ENCODE assay signal across 8 cellular contexts in the genomic region with DNA sequence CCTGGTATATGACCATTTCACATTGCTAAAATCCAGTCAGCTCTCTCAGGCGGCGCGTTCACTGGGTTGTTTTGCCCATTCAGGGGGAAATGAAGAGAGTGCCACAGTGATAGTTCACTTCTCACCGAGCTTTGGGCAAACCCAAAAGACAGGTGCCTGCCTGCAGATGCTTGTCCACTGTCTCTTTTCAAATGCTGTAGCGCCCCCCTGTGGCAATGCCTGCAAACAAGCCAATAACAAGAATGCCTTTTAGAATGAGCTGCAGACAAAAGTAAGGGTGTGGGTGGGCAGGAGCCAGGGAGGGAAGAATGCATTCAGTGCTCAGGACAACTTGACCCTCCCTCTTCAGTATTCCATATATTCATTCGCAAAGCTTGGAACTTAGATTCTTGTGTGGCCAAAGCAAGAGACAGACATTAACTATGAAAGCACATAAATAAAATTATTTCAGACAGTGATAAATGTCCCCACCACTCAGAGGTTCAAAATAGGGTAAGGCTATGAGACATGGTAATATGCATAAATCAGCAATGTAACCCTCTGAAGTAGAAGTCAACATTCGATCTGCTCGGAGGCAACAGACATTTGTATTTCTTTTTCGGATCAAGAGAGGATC.
DNase-seq lines count a peak whose midpoint lies in the region; ATAC-seq and TF ChIP-seq lines count a peak whose summit lies in the region.

No MANE protein-coding gene starts in this region.

- no peak overlapping the region for H3K27ac Mint-ChIP-seq in activated T-helper 17 cell treated with anti-CD3 and anti-CD28 coated beads, Interleukin-2, amount 50 U/mL, for 72 hours

- CTCF ChIA-PET in OCI-LY7 (lab: Charles Lee; ENCODE audit: unreplicated experiment) = interaction anchor here (1.5 kb wide), 1 partner anchor 19 kb away, joined by 3 read pairs; no protein-coding TSS in a partner anchor

- no peak overlapping the region for H3K27ac ChIP-seq in OCI-LY7 (ENCODE audit: low read depth, low read length, poor library complexity, severe bottlenecking)

- no peaks in the 10 kb centered on the region; the same call in 1 of the 2 replicates for H3K36me3 ChIP-seq in OCI-LY7 (ENCODE audit: insufficient read depth, low read length)

- no peaks in the 10 kb centered on the region for H3K9me2 ChIP-seq in OCI-LY7 (ENCODE audit: insufficient read depth, low read length)

- no peak overlapping the region for H3K4me2 ChIP-seq in OCI-LY7 (ENCODE audit: low read length)

- no peak overlapping the region for H3K4me3 ChIP-seq in OCI-LY7 (ENCODE audit: low read depth, low read length, poor library complexity, severe bottlenecking)

- no peak overlapping the region for H2AFZ ChIP-seq in OCI-LY7 (ENCODE audit: low read length)

- H3K4me1 Mint-ChIP-seq in activated T-helper 17 cell treated with anti-CD3 and anti-CD28 coated beads, Interleukin-2, amount 50 U/mL, for 72 hours = peaks cover 10% of the 10 kb centered on the region

- H3K9me3 ChIP-seq in OCI-LY7 (ENCODE audit: low read length) = no peaks in the 10 kb centered on the region

- peak; percentile 38 for ATAC-seq in activated T-helper 17 cell treated with anti-CD3 and anti-CD28 coated beads, Interleukin-2, amount 50 U/mL, for 72 hours (replicated peaks)
- ATAC-seq in left cardiac atrium (peak; percentile 40), HG02759 (IDR thresholded peaks at IDR 0.05; ENCODE audit: unreplicated experiment) (no peak), GM18519 (IDR thresholded peaks at IDR 0.05; ENCODE audit: low FRiP score, unreplicated experiment) (no peak)

- no peaks in the 10 kb centered on the region for H3K9me3 Mint-ChIP-seq in activated T-helper 17 cell treated with anti-CD3 and anti-CD28 coated beads, Interleukin-2, amount 50 U/mL, for 72 hours

- POLR2A ChIA-PET in OCI-LY7 (lab: Charles Lee) = no interaction called here

- H3K4me1 ChIP-seq in OCI-LY7 (ENCODE audit: insufficient read depth, low read length, poor library complexity, severe bottlenecking) = peaks cover 19% of the 10 kb centered on the region

- DNase-seq in COLO668 (lab: John Stamatoyannopoulos, UW; ENCODE audit: unreplicated experiment) = peak; percentile 78
- DNase-seq in HT1080 (ENCODE audit: low read depth) = peak; percentile 65
- DNase-seq in OCI-LY7 (ENCODE audit: low spot score) = peak; percentile 47
- peak; percentile 68 for DNase-seq in left cardiac atrium
- DNase-seq in putamen (ENCODE audit: low spot score) = peak; percentile 31

- H3K4me3 Mint-ChIP-seq in activated T-helper 17 cell treated with anti-CD3 and anti-CD28 coated beads, Interleukin-2, amount 50 U/mL, for 72 hours = no peak overlapping the region

- peaks cover 14% of the 10 kb centered on the region for H3K36me3 Mint-ChIP-seq in activated T-helper 17 cell treated with anti-CD3 and anti-CD28 coated beads, Interleukin-2, amount 50 U/mL, for 72 hours (ENCODE audit: low read depth)

- TF ChIP-seq CTCF in OCI-LY7 (conservative IDR thresholded peaks at IDR 0.05; ENCODE audit: low read length) = peak; percentile 86

- intact Hi-C loops in OCI-LY7 (cut with micrococcal nuclease; ENCODE audit: unreplicated experiment) = loop anchor here (1.0 to 10.0 kb wide), 2 partner anchors 169 to 404 kb away; no protein-coding TSS in a partner anchor
- intact Hi-C loops in left cardiac atrium (cut with DNase I) = loop anchor here in 1 of 2 donors (10.0 kb wide), 1 partner anchor 889 kb away; a partner anchor contains a TSS

- no TSS peak for BruUV-seq in OCI-LY7 (replicated peaks; lab: Mats Ljungman, UMichigan)

- H4K20me1 ChIP-seq in OCI-LY7 (ENCODE audit: insufficient read depth, low read length) = 0 out of 2 replicates have a peak, but pooled peaks cover 4% of the 10 kb centered on the region

- no peaks in the 10 kb centered on the region for H3K27me3 Mint-ChIP-seq in activated T-helper 17 cell treated with anti-CD3 and anti-CD28 coated beads, Interleukin-2, amount 50 U/mL, for 72 hours

- no peaks in the 10 kb centered on the region for H3K79me2 ChIP-seq in OCI-LY7 (ENCODE audit: insufficient read depth, low read depth, low read length)

Comparison
In these comparisons a context has a peak if more than half of its experiments do, and no peak if none do; other contexts are left out.
1. ATAC-seq: peak in activated T-helper 17 cell treated with anti-CD3 and anti-CD28 coated beads, Interleukin-2, amount 50 U/mL, for 72 hours (single experiment) and left cardiac atrium (2 of 2); none in HG02759 (single experiment) and GM18519 (single experiment).
2. Peak in every context shown above with its lines, with median percentiles within 50 percentile points of each other: DNase-seq.